ENCODE assay signal across 7 cellular contexts in the genomic region with DNA sequence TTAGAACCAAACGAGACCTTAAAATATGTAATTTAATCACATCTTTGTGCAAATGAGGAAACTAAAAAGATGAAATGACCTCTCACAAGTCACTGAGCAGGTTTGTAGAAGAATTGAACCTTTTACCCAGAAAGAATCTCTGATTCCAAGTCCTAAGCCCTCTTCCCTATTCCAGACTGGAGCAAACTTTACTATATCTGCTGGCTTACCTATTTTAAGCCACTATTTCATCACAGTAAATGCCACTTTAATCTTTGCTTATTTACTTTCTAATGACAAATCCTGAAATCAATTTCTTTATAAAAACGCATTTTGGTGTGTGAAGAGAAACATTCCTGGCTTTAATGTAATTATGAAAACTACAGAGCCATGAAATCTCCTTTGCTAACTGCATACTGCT.
"Had no signal": no experiment of that assay in that cellular context is flagged by ENCODE, and none has a peak within 500 bp of the region (broad histone marks: within the 10 kb centered on the region; RNA-seq: fewer than 3 reads in every experiment).

No MANE protein-coding gene starts in this region.

- H3K4me3 ChIP-seq: GM12878 had no signal

- ATAC-seq: GM12878 had no signal

- FAIRE-seq: G401.6, GM12878, GM12891, GM12892, GM18507, GM19239 had no signal

- DNase-seq: GF-D8 had no signal
